In genomic region chr9:21711504-21711903, GRCh38 we compare ENCODE assay signal across 9 cellular contexts.
DNase-seq lines count a peak whose midpoint lies in the region; ATAC-seq and TF ChIP-seq lines count a peak whose summit lies in the region.
"Had no signal": no experiment of that assay in that cellular context is flagged by ENCODE, and none has a peak within 500 bp of the region (broad histone marks: within the 10 kb centered on the region; RNA-seq: fewer than 3 reads in every experiment).

No MANE protein-coding gene starts in this region.

- ATAC-seq in GM18868 (IDR thresholded peaks at IDR 0.05; ENCODE audit: unreplicated experiment) (peak; percentile 76), HG03520 (IDR thresholded peaks at IDR 0.05; ENCODE audit: unreplicated experiment) (peak; percentile 56), GM18867 (IDR thresholded peaks at IDR 0.05; ENCODE audit: unreplicated experiment) (no peak)

- DNase-seq in AG08395 (ENCODE audit: low spot score) (peak; percentile 39), epithelial cell of proximal tubule (ENCODE audit: low read depth) (peak; percentile 84), NCI-H1436 treated with DMSO at 0.1 percent for 48 hours (lab: John Stamatoyannopoulos, UW) (no peak), SKM-1 (lab: John Stamatoyannopoulos, UW; ENCODE audit: unreplicated experiment) (no peak)
- no peak for DNase-seq in effector CD8-positive, alpha-beta T cell (lab: John Stamatoyannopoulos, UW)
- DNase-seq: DMS153 had no signal

- H3K4me3 ChIP-seq in epithelial cell of proximal tubule (ENCODE audit: low read depth, low read length) = no peak overlapping the region

- no peak for TF ChIP-seq CTCF in epithelial cell of proximal tubule (conservative IDR thresholded peaks at IDR 0.05; ENCODE audit: low read depth, low read length)

Comparison
In these comparisons a context has a peak if more than half of its experiments do, and no peak if none do; other contexts are left out.
1. DNase-seq: peak in AG08395 (single experiment) and epithelial cell of proximal tubule (single experiment); none in effector CD8-positive, alpha-beta T cell (single experiment), NCI-H1436 treated with DMSO at 0.1 percent for 48 hours (single experiment) and SKM-1 (single experiment).